ENCODE assay signal across 1 cellular context in the genomic region with DNA sequence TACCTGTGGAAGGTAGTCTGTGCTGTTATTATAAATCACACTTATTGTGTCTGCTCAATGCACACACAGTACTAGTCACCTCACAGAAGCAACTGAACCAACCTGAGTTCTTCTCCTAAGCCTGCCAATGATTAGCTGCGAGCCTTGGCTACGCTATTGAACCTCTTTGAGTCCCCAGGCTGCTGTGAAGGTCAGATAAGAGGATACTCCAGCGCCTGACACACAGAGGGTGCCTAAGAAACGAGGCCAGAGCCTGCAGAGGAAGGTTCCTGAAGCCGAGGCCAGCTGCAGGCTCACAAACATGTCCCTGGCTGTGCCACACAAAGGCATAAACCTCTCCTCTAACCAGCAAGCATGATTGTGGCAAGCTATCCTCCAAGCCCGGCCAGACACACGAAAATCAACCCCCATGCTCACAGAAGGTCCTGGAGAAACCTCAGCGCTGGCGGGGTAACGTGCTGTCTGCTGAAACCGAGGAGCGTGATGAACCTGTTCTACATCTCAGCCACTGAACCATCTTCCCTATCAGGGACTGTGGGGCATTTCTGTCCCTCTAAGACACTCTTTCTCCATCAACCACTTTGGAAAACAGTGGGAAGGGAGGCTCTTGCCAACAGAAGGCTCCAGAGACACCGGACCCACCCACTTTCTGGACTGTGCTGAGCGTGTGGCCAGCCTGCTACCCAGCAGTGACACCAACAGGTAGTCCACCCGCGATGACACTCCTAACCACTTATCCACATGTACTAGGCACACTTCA.
TF ChIP-seq lines count a peak whose summit lies in the region.

No MANE protein-coding gene starts in this region.

TF ChIP-seq in K562, 482 proteins besides CTCF, POLR2A, EP300 and RAD21 (continued from another document and continues in another):
- TF ChIP-seq, protein P1, sequence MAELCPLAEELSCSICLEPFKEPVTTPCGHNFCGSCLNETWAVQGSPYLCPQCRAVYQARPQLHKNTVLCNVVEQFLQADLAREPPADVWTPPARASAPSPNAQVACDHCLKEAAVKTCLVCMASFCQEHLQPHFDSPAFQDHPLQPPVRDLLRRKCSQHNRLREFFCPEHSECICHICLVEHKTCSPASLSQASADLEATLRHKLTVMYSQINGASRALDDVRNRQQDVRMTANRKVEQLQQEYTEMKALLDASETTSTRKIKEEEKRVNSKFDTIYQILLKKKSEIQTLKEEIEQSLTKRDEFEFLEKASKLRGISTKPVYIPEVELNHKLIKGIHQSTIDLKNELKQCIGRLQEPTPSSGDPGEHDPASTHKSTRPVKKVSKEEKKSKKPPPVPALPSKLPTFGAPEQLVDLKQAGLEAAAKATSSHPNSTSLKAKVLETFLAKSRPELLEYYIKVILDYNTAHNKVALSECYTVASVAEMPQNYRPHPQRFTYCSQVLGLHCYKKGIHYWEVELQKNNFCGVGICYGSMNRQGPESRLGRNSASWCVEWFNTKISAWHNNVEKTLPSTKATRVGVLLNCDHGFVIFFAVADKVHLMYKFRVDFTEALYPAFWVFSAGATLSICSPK (IDR thresholded peaks at IDR 0.05; ENCODE audit: borderline replicate concordance), result no peak
- TF ChIP-seq KLF13 (tag; IDR thresholded peaks at IDR 0.05; ENCODE audit: borderline replicate concordance, low read depth) (peak; percentile 42; the same call in 1 of the 2 replicates), SNRNP70 (optimal IDR thresholded peaks at IDR 0.05; ENCODE audit: low read depth, low read length) (no peak), ZFP36 (IDR thresholded peaks at IDR 0.05; ENCODE audit: low read depth, low read length, partially characterized antibody) (no peak), SMARCB1 (IDR thresholded peaks at IDR 0.05; ENCODE audit: insufficient read length, low read depth) (no peak), BMI1 (IDR thresholded peaks at IDR 0.05; ENCODE audit: low read length) (no peak), GTF2F1 (IDR thresholded peaks at IDR 0.05; ENCODE audit: low read depth, low read length) (no peak), ZKSCAN8 (CRISPR knock-in tag; IDR thresholded peaks at IDR 0.05) (no peak), ZNF586 (CRISPR knock-in tag; conservative IDR thresholded peaks at IDR 0.05) (no peak), DIDO1 (tag; IDR thresholded peaks at IDR 0.05; ENCODE audit: low read depth) (no peak), CBFA2T3 (IDR thresholded peaks at IDR 0.05) (peak; percentile 70), ARHGAP35 (IDR thresholded peaks at IDR 0.05; ENCODE audit: partially characterized antibody) (no peak), MBD2 (IDR thresholded peaks at IDR 0.05; ENCODE audit: borderline replicate concordance, low read depth) (no peak; the same call in 1 of the 2 replicates), POLR2AphosphoS2 (IDR thresholded peaks at IDR 0.05; ENCODE audit: low read length) (no peak), SIX5 (IDR thresholded peaks at IDR 0.05; ENCODE audit: borderline replicate concordance in 1 of 2, insufficient read depth in 1 of 2, low read depth in 1 of 2, low read length in 2 of 2) (no peak), ZFP30 (CRISPR knock-in tag; IDR thresholded peaks at IDR 0.05; ENCODE audit: borderline replicate concordance) (no peak), HNRNPH1 (optimal IDR thresholded peaks at IDR 0.05; ENCODE audit: low read depth, low read length) (no peak), RBBP5 (IDR thresholded peaks at IDR 0.05; ENCODE audit: borderline replicate concordance, insufficient read depth, low read length, poor library complexity, severe bottlenecking) (no peak), ESRRA (IDR thresholded peaks at IDR 0.05; ENCODE audit: borderline replicate concordance, low read depth) (peak; percentile 72; the same call in 1 of the 2 replicates), DPF2 (IDR thresholded peaks at IDR 0.05) (peak; percentile 31; the same call in 1 of the 2 replicates), NR3C1 (CRISPR knock-in tag; IDR thresholded peaks at IDR 0.05) (no peak), ZNF77 (CRISPR knock-in tag; IDR thresholded peaks at IDR 0.05) (no peak), POLR3G (IDR thresholded peaks at IDR 0.05; ENCODE audit: extremely low read depth, insufficient read length, insufficient replicate concordance) (no peak), CCAR2 (IDR thresholded peaks at IDR 0.05; ENCODE audit: low read depth, low read length) (no peak), TARDBP (IDR thresholded peaks at IDR 0.05) (no peak)
- TF ChIP-seq, protein P2, sequence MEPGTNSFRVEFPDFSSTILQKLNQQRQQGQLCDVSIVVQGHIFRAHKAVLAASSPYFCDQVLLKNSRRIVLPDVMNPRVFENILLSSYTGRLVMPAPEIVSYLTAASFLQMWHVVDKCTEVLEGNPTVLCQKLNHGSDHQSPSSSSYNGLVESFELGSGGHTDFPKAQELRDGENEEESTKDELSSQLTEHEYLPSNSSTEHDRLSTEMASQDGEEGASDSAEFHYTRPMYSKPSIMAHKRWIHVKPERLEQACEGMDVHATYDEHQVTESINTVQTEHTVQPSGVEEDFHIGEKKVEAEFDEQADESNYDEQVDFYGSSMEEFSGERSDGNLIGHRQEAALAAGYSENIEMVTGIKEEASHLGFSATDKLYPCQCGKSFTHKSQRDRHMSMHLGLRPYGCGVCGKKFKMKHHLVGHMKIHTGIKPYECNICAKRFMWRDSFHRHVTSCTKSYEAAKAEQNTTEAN (CRISPR knock-in tag; IDR thresholded peaks at IDR 0.05), result no peak
- TF ChIP-seq, protein P3, sequence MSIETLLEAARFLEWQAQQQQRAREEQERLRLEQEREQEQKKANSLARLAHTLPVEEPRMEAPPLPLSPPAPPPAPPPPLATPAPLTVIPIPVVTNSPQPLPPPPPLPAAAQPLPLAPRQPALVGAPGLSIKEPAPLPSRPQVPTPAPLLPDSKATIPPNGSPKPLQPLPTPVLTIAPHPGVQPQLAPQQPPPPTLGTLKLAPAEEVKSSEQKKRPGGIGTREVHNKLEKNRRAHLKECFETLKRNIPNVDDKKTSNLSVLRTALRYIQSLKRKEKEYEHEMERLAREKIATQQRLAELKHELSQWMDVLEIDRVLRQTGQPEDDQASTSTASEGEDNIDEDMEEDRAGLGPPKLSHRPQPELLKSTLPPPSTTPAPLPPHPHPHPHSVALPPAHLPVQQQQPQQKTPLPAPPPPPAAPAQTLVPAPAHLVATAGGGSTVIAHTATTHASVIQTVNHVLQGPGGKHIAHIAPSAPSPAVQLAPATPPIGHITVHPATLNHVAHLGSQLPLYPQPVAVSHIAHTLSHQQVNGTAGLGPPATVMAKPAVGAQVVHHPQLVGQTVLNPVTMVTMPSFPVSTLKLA (conservative IDR thresholded peaks at IDR 0.05), result no peak
- TF ChIP-seq, protein P4, sequence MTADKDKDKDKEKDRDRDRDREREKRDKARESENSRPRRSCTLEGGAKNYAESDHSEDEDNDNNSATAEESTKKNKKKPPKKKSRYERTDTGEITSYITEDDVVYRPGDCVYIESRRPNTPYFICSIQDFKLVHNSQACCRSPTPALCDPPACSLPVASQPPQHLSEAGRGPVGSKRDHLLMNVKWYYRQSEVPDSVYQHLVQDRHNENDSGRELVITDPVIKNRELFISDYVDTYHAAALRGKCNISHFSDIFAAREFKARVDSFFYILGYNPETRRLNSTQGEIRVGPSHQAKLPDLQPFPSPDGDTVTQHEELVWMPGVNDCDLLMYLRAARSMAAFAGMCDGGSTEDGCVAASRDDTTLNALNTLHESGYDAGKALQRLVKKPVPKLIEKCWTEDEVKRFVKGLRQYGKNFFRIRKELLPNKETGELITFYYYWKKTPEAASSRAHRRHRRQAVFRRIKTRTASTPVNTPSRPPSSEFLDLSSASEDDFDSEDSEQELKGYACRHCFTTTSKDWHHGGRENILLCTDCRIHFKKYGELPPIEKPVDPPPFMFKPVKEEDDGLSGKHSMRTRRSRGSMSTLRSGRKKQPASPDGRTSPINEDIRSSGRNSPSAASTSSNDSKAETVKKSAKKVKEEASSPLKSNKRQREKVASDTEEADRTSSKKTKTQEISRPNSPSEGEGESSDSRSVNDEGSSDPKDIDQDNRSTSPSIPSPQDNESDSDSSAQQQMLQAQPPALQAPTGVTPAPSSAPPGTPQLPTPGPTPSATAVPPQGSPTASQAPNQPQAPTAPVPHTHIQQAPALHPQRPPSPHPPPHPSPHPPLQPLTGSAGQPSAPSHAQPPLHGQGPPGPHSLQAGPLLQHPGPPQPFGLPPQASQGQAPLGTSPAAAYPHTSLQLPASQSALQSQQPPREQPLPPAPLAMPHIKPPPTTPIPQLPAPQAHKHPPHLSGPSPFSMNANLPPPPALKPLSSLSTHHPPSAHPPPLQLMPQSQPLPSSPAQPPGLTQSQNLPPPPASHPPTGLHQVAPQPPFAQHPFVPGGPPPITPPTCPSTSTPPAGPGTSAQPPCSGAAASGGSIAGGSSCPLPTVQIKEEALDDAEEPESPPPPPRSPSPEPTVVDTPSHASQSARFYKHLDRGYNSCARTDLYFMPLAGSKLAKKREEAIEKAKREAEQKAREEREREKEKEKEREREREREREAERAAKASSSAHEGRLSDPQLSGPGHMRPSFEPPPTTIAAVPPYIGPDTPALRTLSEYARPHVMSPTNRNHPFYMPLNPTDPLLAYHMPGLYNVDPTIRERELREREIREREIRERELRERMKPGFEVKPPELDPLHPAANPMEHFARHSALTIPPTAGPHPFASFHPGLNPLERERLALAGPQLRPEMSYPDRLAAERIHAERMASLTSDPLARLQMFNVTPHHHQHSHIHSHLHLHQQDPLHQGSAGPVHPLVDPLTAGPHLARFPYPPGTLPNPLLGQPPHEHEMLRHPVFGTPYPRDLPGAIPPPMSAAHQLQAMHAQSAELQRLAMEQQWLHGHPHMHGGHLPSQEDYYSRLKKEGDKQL (CRISPR knock-in tag; IDR thresholded peaks at IDR 0.05; ENCODE audit: borderline replicate concordance), result no peak
- TF ChIP-seq, protein P5, sequence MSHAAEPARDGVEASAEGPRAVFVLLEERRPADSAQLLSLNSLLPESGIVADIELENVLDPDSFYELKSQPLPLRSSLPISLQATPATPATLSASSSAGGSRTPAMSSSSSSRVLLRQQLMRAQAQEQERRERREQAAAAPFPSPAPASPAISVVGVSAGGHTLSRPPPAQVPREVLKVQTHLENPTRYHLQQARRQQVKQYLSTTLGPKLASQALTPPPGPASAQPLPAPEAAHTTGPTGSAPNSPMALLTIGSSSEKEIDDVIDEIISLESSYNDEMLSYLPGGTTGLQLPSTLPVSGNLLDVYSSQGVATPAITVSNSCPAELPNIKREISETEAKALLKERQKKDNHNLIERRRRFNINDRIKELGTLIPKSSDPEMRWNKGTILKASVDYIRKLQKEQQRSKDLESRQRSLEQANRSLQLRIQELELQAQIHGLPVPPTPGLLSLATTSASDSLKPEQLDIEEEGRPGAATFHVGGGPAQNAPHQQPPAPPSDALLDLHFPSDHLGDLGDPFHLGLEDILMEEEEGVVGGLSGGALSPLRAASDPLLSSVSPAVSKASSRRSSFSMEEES (CRISPR knock-in tag; IDR thresholded peaks at IDR 0.05), result no peak
- TF ChIP-seq, protein P6, sequence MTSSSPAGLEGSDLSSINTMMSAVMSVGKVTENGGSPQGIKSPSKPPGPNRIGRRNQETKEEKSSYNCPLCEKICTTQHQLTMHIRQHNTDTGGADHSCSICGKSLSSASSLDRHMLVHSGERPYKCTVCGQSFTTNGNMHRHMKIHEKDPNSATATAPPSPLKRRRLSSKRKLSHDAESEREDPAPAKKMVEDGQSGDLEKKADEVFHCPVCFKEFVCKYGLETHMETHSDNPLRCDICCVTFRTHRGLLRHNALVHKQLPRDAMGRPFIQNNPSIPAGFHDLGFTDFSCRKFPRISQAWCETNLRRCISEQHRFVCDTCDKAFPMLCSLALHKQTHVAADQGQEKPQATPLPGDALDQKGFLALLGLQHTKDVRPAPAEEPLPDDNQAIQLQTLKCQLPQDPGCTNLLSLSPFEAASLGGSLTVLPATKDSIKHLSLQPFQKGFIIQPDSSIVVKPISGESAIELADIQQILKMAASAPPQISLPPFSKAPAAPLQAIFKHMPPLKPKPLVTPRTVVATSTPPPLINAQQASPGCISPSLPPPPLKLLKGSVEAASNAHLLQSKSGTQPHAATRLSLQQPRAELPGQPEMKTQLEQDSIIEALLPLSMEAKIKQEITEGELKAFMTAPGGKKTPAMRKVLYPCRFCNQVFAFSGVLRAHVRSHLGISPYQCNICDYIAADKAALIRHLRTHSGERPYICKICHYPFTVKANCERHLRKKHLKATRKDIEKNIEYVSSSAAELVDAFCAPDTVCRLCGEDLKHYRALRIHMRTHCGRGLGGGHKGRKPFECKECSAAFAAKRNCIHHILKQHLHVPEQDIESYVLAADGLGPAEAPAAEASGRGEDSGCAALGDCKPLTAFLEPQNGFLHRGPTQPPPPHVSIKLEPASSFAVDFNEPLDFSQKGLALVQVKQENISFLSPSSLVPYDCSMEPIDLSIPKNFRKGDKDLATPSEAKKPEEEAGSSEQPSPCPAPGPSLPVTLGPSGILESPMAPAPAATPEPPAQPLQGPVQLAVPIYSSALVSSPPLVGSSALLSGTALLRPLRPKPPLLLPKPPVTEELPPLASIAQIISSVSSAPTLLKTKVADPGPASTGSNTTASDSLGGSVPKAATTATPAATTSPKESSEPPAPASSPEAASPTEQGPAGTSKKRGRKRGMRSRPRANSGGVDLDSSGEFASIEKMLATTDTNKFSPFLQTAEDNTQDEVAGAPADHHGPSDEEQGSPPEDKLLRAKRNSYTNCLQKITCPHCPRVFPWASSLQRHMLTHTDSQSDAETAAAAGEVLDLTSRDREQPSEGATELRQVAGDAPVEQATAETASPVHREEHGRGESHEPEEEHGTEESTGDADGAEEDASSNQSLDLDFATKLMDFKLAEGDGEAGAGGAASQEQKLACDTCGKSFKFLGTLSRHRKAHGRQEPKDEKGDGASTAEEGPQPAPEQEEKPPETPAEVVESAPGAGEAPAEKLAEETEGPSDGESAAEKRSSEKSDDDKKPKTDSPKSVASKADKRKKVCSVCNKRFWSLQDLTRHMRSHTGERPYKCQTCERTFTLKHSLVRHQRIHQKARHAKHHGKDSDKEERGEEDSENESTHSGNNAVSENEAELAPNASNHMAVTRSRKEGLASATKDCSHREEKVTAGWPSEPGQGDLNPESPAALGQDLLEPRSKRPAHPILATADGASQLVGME (CRISPR knock-in tag; IDR thresholded peaks at IDR 0.05), result no peak
- TF ChIP-seq, protein P7, sequence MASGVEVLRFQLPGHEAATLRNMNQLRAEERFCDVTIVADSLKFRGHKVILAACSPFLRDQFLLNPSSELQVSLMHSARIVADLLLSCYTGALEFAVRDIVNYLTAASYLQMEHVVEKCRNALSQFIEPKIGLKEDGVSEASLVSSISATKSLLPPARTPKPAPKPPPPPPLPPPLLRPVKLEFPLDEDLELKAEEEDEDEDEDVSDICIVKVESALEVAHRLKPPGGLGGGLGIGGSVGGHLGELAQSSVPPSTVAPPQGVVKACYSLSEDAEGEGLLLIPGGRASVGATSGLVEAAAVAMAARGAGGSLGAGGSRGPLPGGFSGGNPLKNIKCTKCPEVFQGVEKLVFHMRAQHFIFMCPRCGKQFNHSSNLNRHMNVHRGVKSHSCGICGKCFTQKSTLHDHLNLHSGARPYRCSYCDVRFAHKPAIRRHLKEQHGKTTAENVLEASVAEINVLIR (CRISPR knock-in tag; IDR thresholded peaks at IDR 0.05), result no peak
- TF ChIP-seq, protein P8, sequence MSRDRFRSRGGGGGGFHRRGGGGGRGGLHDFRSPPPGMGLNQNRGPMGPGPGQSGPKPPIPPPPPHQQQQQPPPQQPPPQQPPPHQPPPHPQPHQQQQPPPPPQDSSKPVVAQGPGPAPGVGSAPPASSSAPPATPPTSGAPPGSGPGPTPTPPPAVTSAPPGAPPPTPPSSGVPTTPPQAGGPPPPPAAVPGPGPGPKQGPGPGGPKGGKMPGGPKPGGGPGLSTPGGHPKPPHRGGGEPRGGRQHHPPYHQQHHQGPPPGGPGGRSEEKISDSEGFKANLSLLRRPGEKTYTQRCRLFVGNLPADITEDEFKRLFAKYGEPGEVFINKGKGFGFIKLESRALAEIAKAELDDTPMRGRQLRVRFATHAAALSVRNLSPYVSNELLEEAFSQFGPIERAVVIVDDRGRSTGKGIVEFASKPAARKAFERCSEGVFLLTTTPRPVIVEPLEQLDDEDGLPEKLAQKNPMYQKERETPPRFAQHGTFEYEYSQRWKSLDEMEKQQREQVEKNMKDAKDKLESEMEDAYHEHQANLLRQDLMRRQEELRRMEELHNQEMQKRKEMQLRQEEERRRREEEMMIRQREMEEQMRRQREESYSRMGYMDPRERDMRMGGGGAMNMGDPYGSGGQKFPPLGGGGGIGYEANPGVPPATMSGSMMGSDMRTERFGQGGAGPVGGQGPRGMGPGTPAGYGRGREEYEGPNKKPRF (IDR thresholded peaks at IDR 0.05; ENCODE audit: low read depth, low read length), result no peak
